In genomic region chr10:132617781-132618052, GRCh38 we compare ENCODE assay signal across 25 cellular contexts.
DNase-seq lines count a peak whose midpoint lies in the region; ATAC-seq and TF ChIP-seq lines count a peak whose summit lies in the region.
"Had no signal": no experiment of that assay in that cellular context is flagged by ENCODE, and none has a peak within 500 bp of the region (broad histone marks: within the 10 kb centered on the region; RNA-seq: fewer than 3 reads in every experiment).

No MANE protein-coding gene starts in this region.

- POLR2A ChIA-PET in CD8-positive, alpha-beta T cell (lab: Charles Lee) = no interaction called here

- intact Hi-C loops in activated naive CD4-positive, alpha-beta T cell treated with anti-CD3 and anti-CD28 coated beads for 36 hours (cut with micrococcal nuclease) = no loop called here
- intact Hi-C loops in CD8-positive, alpha-beta T cell (cut with DNase I, micrococcal nuclease) = loop anchor here in 1 of 2 experiments (5.0 kb wide), 1 partner anchor 80 kb away; the partner anchor contains the start of gene INPP5A
- intact Hi-C loops in Calu3 (cut with micrococcal nuclease; ENCODE audit: unreplicated experiment) = no loop called here

- no TSS peak for BruUV-seq in Calu3 (replicated peaks; lab: Mats Ljungman, UMichigan)

- no peak for ATAC-seq in CD8-positive, alpha-beta T cell
- no peak for ATAC-seq in effector memory CD8-positive, alpha-beta T cell (replicated peaks)
- ATAC-seq in omental fat pad (ENCODE audit: low FRiP score) = no peak

- no peak overlapping the region for H3K4me3 ChIP-seq in CD8-positive, alpha-beta T cell (ENCODE audit: low read depth, low read length)
- H3K4me3 ChIP-seq: BLaER1, HAP-1 had no signal

- H3K36me3 Mint-ChIP-seq in activated naive CD4-positive, alpha-beta T cell treated with anti-CD3 and anti-CD28 coated beads for 36 hours (ENCODE audit: low read depth) = peaks cover 36% of the 10 kb centered on the region
- peaks cover 38% of the 10 kb centered on the region for H3K36me3 Mint-ChIP-seq in CD8-positive, alpha-beta T cell
- peaks cover 27% of the 10 kb centered on the region for H3K36me3 Mint-ChIP-seq in effector memory CD8-positive, alpha-beta T cell (ENCODE audit: insufficient read depth)
- no peaks in the 10 kb centered on the region for H3K36me3 Mint-ChIP-seq in Calu3 (ENCODE audit: insufficient read depth, unreplicated experiment)

- no peaks in the 10 kb centered on the region for H3K27me3 ChIP-seq in CD8-positive, alpha-beta T cell (ENCODE audit: insufficient read depth, low read length)
- H3K27me3 ChIP-seq: BLaER1 had no signal

- peaks cover 34% of the 10 kb centered on the region for H3K9me3 Mint-ChIP-seq in activated naive CD4-positive, alpha-beta T cell treated with anti-CD3 and anti-CD28 coated beads for 36 hours
- peaks cover 25% of the 10 kb centered on the region for H3K9me3 Mint-ChIP-seq in CD8-positive, alpha-beta T cell
- peaks cover 6 to 24% of the 10 kb centered on the region in 2 donors for H3K9me3 Mint-ChIP-seq in effector memory CD8-positive, alpha-beta T cell
- peaks cover 2% of the 10 kb centered on the region for H3K9me3 Mint-ChIP-seq in Calu3 (ENCODE audit: low read depth, unreplicated experiment)

- CTCF ChIA-PET in activated naive CD4-positive, alpha-beta T cell treated with anti-CD3 and anti-CD28 coated beads for 36 hours (lab: Charles Lee) = interaction anchor here (1.0 kb wide), 1 partner anchor 37 kb away, joined by 3 read pairs; no protein-coding TSS in a partner anchor
- CTCF ChIA-PET in CD8-positive, alpha-beta T cell (lab: Charles Lee) = interaction anchor here (0.6 kb wide), 1 partner anchor 246 kb away, joined by 3 read pairs; no protein-coding TSS in a partner anchor
- CTCF ChIA-PET in Calu3 (lab: Charles Lee) = no interaction called here

- H3K36me3 ChIP-seq in CD8-positive, alpha-beta T cell (ENCODE audit: insufficient read depth, low read length) = no peaks in the 10 kb centered on the region
- H3K36me3 ChIP-seq: HAP-1 had no signal

- TF ChIP-seq CTCF in CD8-positive, alpha-beta T cell (IDR thresholded peaks at IDR 0.05) = no peak
- TF ChIP-seq CTCF in omental fat pad (IDR thresholded peaks at IDR 0.05) = no peak
- no peak for TF ChIP-seq CTCF in Calu3 (IDR thresholded peaks at IDR 0.05; ENCODE audit: unreplicated experiment)

- no peaks in the 10 kb centered on the region for H3K27me3 Mint-ChIP-seq in activated naive CD4-positive, alpha-beta T cell treated with anti-CD3 and anti-CD28 coated beads for 36 hours (ENCODE audit: low read depth)
- no peaks in the 10 kb centered on the region for H3K27me3 Mint-ChIP-seq in CD8-positive, alpha-beta T cell (ENCODE audit: low read depth)
- no peaks in the 10 kb centered on the region for H3K27me3 Mint-ChIP-seq in effector memory CD8-positive, alpha-beta T cell
- no peaks in the 10 kb centered on the region for H3K27me3 Mint-ChIP-seq in Calu3 (ENCODE audit: unreplicated experiment)
- H3K27me3 Mint-ChIP-seq: CD4-positive, CD25-positive, alpha-beta regulatory T cell; IgD-negative memory B cell had no signal

- peaks cover 17% of the 10 kb centered on the region for H3K4me1 ChIP-seq in CD8-positive, alpha-beta T cell (ENCODE audit: insufficient read depth, low read length)
- H3K4me1 ChIP-seq: Caco-2, HAP-1 had no signal

- no peak overlapping the region for H3K27ac Mint-ChIP-seq in activated naive CD4-positive, alpha-beta T cell treated with anti-CD3 and anti-CD28 coated beads for 36 hours
- H3K27ac Mint-ChIP-seq in CD8-positive, alpha-beta T cell = peak overlapping the region; percentile 13
- peak overlapping the region; percentile 53 to 68 for H3K27ac Mint-ChIP-seq in effector memory CD8-positive, alpha-beta T cell
- H3K27ac Mint-ChIP-seq in Calu3 (ENCODE audit: unreplicated experiment) = no peak overlapping the region
- H3K27ac Mint-ChIP-seq: CD4-positive, CD25-positive, alpha-beta regulatory T cell; IgD-negative memory B cell had no signal

- no peak overlapping the region for H3K27ac ChIP-seq in CD8-positive, alpha-beta T cell (ENCODE audit: low read depth, low read length)
- H3K27ac ChIP-seq: BLaER1, KMS-11 had no signal

- peaks cover 20% of the 10 kb centered on the region for H3K4me1 Mint-ChIP-seq in activated naive CD4-positive, alpha-beta T cell treated with anti-CD3 and anti-CD28 coated beads for 36 hours (ENCODE audit: low read depth)
- H3K4me1 Mint-ChIP-seq in CD8-positive, alpha-beta T cell (ENCODE audit: low read depth) = peaks cover 24% of the 10 kb centered on the region
- peaks cover 15 to 21% of the 10 kb centered on the region in 2 donors for H3K4me1 Mint-ChIP-seq in effector memory CD8-positive, alpha-beta T cell (ENCODE audit: low read depth in 2 of 2)
- H3K4me1 Mint-ChIP-seq in Calu3 (ENCODE audit: low read depth, unreplicated experiment) = no peaks in the 10 kb centered on the region
- H3K4me1 Mint-ChIP-seq: IgD-negative memory B cell had no signal

- peak; percentile 3 for DNase-seq in activated naive CD4-positive, alpha-beta T cell treated with anti-CD3 and anti-CD28 coated beads for 36 hours
- no peak for DNase-seq in activated naive CD4-positive, alpha-beta T cell treated with anti-CD3 and anti-CD28 coated beads, Interleukin-2, amount 50 U/mL, for 16 hours
- DNase-seq in CD8-positive, alpha-beta T cell = no peak
- no peak for DNase-seq in effector memory CD8-positive, alpha-beta T cell
- DNase-seq in omental fat pad (ENCODE audit: low spot score) (peak; percentile 16), Calu3 (no peak)
- no peak for DNase-seq in stimulated activated naive CD4-positive, alpha-beta T cell treated with Interleukin-2 at 50 U/mL for 16 hours (lab: John Stamatoyannopoulos, UW)
- DNase-seq: Caco-2; CD4-positive, CD25-positive, alpha-beta regulatory T cell; DMS 273 treated with DMSO at 0.1 percent for 48 hours; DMS79; GF-D8; GOT3; NCI-H1048; NCI-H1417; NCI-H1694; NCI-H2029 treated with DMSO at 0.1 percent for 48 hours; NCI-H2227 treated with DMSO at 0.1 percent for 48 hours; NCI-H526 treated with DMSO at 0.1 percent for 48 hours; RPMI8226; SHP77 treated with DMSO at 0.1 percent for 48 hours had no signal

- H3K9me3 ChIP-seq in CD8-positive, alpha-beta T cell (ENCODE audit: low read length) = peaks cover 7% of the 10 kb centered on the region

- H3K4me3 Mint-ChIP-seq in activated naive CD4-positive, alpha-beta T cell treated with anti-CD3 and anti-CD28 coated beads for 36 hours = no peak overlapping the region
- no peak overlapping the region for H3K4me3 Mint-ChIP-seq in CD8-positive, alpha-beta T cell
- H3K4me3 Mint-ChIP-seq in effector memory CD8-positive, alpha-beta T cell = no peak overlapping the region
- H3K4me3 Mint-ChIP-seq in Calu3 (ENCODE audit: low read depth, unreplicated experiment) = no peak overlapping the region
- H3K4me3 Mint-ChIP-seq: CD4-positive, CD25-positive, alpha-beta regulatory T cell; IgD-negative memory B cell had no signal

Comparison
In these comparisons a context has a peak if more than half of its experiments do, and no peak if none do; other contexts are left out.
1. DNase-seq: peak in activated naive CD4-positive, alpha-beta T cell treated with anti-CD3 and anti-CD28 coated beads for 36 hours (single experiment) and omental fat pad (single experiment); none in activated naive CD4-positive, alpha-beta T cell treated with anti-CD3 and anti-CD28 coated beads, Interleukin-2, amount 50 U/mL, for 16 hours (single experiment), CD8-positive, alpha-beta T cell (0 of 7), effector memory CD8-positive, alpha-beta T cell (0 of 3), stimulated activated naive CD4-positive, alpha-beta T cell treated with Interleukin-2 at 50 U/mL for 16 hours (single experiment) and Calu3 (single experiment).
2. H3K27ac Mint-ChIP-seq: peak in CD8-positive, alpha-beta T cell (single experiment) and effector memory CD8-positive, alpha-beta T cell (2 of 2); none in activated naive CD4-positive, alpha-beta T cell treated with anti-CD3 and anti-CD28 coated beads for 36 hours (single experiment) and Calu3 (single experiment).